ENCODE assay signal across 8 cellular contexts in genomic region chr12:69985656-69986055, GRCh38.
DNase-seq lines count a peak whose midpoint lies in the region; ATAC-seq and TF ChIP-seq lines count a peak whose summit lies in the region.

No MANE protein-coding gene starts in this region.

- intact Hi-C loops in ascending aorta (cut with DNase I), result loop anchor here (5.0 kb wide), 1 partner anchor 57 kb away; no protein-coding TSS in a partner anchor

- ATAC-seq in GM21515 (IDR thresholded peaks at IDR 0.05; ENCODE audit: unreplicated experiment), result peak; percentile 91
- no peak for ATAC-seq in gastroesophageal sphincter
- no peak for ATAC-seq in GM21825 (IDR thresholded peaks at IDR 0.05; ENCODE audit: unreplicated experiment)

- H2AFZ ChIP-seq in KMS-11 (ENCODE audit: low read depth), result no peak overlapping the region

- H3K4me2 ChIP-seq in KMS-11, result no peak overlapping the region

- H3K9ac ChIP-seq in KMS-11, result no peak overlapping the region

- no peak for TF ChIP-seq POLR2A in gastroesophageal sphincter (IDR thresholded peaks at IDR 0.05)

- H3K27me3 ChIP-seq in KMS-11 (ENCODE audit: insufficient read depth, low read depth) (no peaks in the 10 kb centered on the region), gastroesophageal sphincter (no peaks in the 10 kb centered on the region), ascending aorta (no peaks in the 10 kb centered on the region)

- H3K4me1 ChIP-seq in KMS-11 (ENCODE audit: low read depth, poor library complexity, severe bottlenecking), result no peaks in the 10 kb centered on the region
- peaks cover 0 to 23% (median 7%) of the 10 kb centered on the region in 3 donors for H3K4me1 ChIP-seq in gastroesophageal sphincter
- peaks cover 3 to 12% of the 10 kb centered on the region in 2 donors for H3K4me1 ChIP-seq in ascending aorta

- H3K9me3 ChIP-seq in gastroesophageal sphincter, result no peaks in the 10 kb centered on the region
- H3K9me3 ChIP-seq in ascending aorta, result no peaks in the 10 kb centered on the region

- no peak overlapping the region for H3K27ac ChIP-seq in KMS-11
- H3K27ac ChIP-seq in gastroesophageal sphincter, result no peak overlapping the region
- H3K27ac ChIP-seq in ascending aorta, result no peak overlapping the region

- no peak for DNase-seq in GM10266 (ENCODE audit: extremely low spot score)
- no peak for DNase-seq in fibroblast of mammary gland (ENCODE audit: low read depth)
- no peak for DNase-seq in SKM-1 (lab: John Stamatoyannopoulos, UW; ENCODE audit: unreplicated experiment)
- DNase-seq in ascending aorta (ENCODE audit: low spot score in 2 of 2), result no peak

- no peaks in the 10 kb centered on the region for H4K20me1 ChIP-seq in KMS-11 (ENCODE audit: insufficient read depth)

- TF ChIP-seq EP300 in gastroesophageal sphincter (IDR thresholded peaks at IDR 0.05), result no peak

- no peaks in the 10 kb centered on the region for H3K36me3 ChIP-seq in KMS-11 (ENCODE audit: insufficient read depth)
- no peaks in the 10 kb centered on the region for H3K36me3 ChIP-seq in gastroesophageal sphincter
- H3K36me3 ChIP-seq in ascending aorta, result no peaks in the 10 kb centered on the region

- 91 to 100% methylated on average over 1 to 3 of the region's 4 CpGs for WGBS in gastroesophageal sphincter (ENCODE audit: low coverage in 1 of 2), 2 donors

- H3K4me3 ChIP-seq in KMS-11 (IDR thresholded peaks at IDR 0.05; ENCODE audit: insufficient read depth, low read depth, low read length), result no peak overlapping the region
- H3K4me3 ChIP-seq in fibroblast of mammary gland (ENCODE audit: control insufficient read depth, low read depth, low read length), result no peak overlapping the region
- no peak overlapping the region for H3K4me3 ChIP-seq in gastroesophageal sphincter
- H3K4me3 ChIP-seq in ascending aorta, result no peak overlapping the region

- TF ChIP-seq CTCF in GM10266 (IDR thresholded peaks at IDR 0.05; ENCODE audit: control insufficient read depth, insufficient read depth, low read depth, missing control alignments), result peak; percentile 44
- TF ChIP-seq CTCF in KMS-11 (conservative IDR thresholded peaks at IDR 0.05; ENCODE audit: low read depth, low read length), result peak; percentile 76
- TF ChIP-seq CTCF in fibroblast of mammary gland (conservative IDR thresholded peaks at IDR 0.05; ENCODE audit: control insufficient read depth, insufficient read depth, low read depth, low read length), result peak; percentile 31
- no peak for TF ChIP-seq CTCF in gastroesophageal sphincter (IDR thresholded peaks at IDR 0.05)
- no peak for TF ChIP-seq CTCF in ascending aorta (IDR thresholded peaks at IDR 0.05)

- H3K79me2 ChIP-seq in KMS-11 (ENCODE audit: insufficient read depth, low read depth), result no peaks in the 10 kb centered on the region

Comparison
In these comparisons a context has a peak if more than half of its experiments do, and no peak if none do; other contexts are left out.
1. CTCF ChIP-seq: peak in GM10266 (single experiment), KMS-11 (single experiment) and fibroblast of mammary gland (single experiment); none in gastroesophageal sphincter (0 of 4) and ascending aorta (0 of 3).